20 cellular contexts compared by ENCODE assay signal in the genomic region with DNA sequence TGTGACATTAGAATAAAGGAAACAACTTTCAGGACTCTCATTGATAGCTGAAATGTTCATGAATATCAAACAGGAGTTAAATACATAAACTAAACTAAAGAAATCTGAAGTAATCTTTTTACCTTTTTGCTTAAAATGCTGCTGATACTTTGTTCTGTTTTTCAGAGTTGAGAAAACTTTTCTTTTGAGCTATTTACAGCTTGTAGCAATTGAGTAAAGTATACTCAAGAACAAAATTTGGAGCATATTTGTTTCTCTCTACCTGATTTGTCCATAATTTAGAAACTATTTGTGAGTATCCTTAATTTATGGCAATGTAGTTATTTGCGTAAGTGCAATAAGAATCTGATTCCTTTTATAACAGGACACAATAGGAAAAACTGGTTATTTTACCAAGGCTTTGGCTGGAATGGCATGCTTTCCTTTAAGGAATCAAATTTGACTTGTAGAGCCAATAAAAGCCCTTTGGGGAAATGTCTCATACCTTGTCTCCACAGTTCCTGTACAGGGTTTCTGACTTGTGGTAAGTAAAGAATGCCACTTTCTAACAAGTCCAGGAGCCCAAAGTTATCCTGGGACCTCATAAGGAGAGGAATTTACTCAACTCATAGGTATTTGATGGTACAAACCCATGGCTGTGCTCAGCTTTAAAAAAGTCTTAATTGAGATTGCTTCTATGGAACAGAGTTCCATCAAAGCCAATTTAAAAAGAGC.
"Had no signal": no experiment of that assay in that cellular context is flagged by ENCODE, and none has a peak within 500 bp of the region (broad histone marks: within the 10 kb centered on the region; RNA-seq: fewer than 3 reads in every experiment).

No MANE protein-coding gene starts in this region.

- H3K4me3 Mint-ChIP-seq: activated CD4-positive, alpha-beta memory T cell treated with anti-CD3 and anti-CD28 coated beads, Interleukin-2, amount 10 ng/mL, durations not matched to agents 7 days and 5 days; activated naive CD4-positive, alpha-beta T cell treated with anti-CD3 and anti-CD28 coated beads for 36 hours; activated naive CD8-positive, alpha-beta T cell treated with anti-CD3 and anti-CD28 coated beads, Interleukin-2, amount 10 ng/mL, durations not matched to agents 7 days and 5 days; activated T-cell treated with anti-CD3 and anti-CD28 coated beads, Interleukin-2, amount 50 U/mL, for 72 hours; natural killer cell treated with Interleukin-12 subunit alpha and Interleukin-12 subunit beta and Interleukin-15 and Interleukin-18, amount 100 ng/mL, for 72 hours; type B pancreatic cell had no signal

- H3K27me3 Mint-ChIP-seq: activated CD4-positive, alpha-beta memory T cell treated with anti-CD3 and anti-CD28 coated beads, Interleukin-2, amount 10 ng/mL, durations not matched to agents 7 days and 5 days; activated naive CD8-positive, alpha-beta T cell treated with anti-CD3 and anti-CD28 coated beads, Interleukin-2, amount 10 ng/mL, durations not matched to agents 7 days and 5 days; natural killer cell treated with Interleukin-12 subunit alpha and Interleukin-12 subunit beta and Interleukin-15 and Interleukin-18, amount 100 ng/mL, for 72 hours; progenitor cell of endocrine pancreas; type B pancreatic cell had no signal

- H3K36me3 ChIP-seq: right atrium auricular region, vagina had no signal

- H3K27ac ChIP-seq: hepatocyte, right atrium auricular region, thoracic aorta, vagina had no signal

- H3K9me3 Mint-ChIP-seq: natural killer cell treated with Interleukin-12 subunit alpha and Interleukin-12 subunit beta and Interleukin-15 and Interleukin-18, amount 100 ng/mL, for 72 hours; type B pancreatic cell had no signal

- H3K27ac Mint-ChIP-seq: activated CD4-positive, alpha-beta memory T cell treated with anti-CD3 and anti-CD28 coated beads, Interleukin-2, amount 10 ng/mL, durations not matched to agents 7 days and 5 days; activated naive CD4-positive, alpha-beta T cell treated with anti-CD3 and anti-CD28 coated beads for 36 hours; activated naive CD8-positive, alpha-beta T cell treated with anti-CD3 and anti-CD28 coated beads, Interleukin-2, amount 10 ng/mL, durations not matched to agents 7 days and 5 days; activated T-cell treated with anti-CD3 and anti-CD28 coated beads, Interleukin-2, amount 50 U/mL, for 72 hours; natural killer cell treated with Interleukin-12 subunit alpha and Interleukin-12 subunit beta and Interleukin-15 and Interleukin-18, amount 100 ng/mL, for 72 hours; progenitor cell of endocrine pancreas; type B pancreatic cell had no signal

- H3K27me3 ChIP-seq: hepatocyte, right atrium auricular region, vagina had no signal

- DNase-seq: activated CD4-positive, alpha-beta memory T cell treated with anti-CD3 and anti-CD28 coated beads, Interleukin-2, amount 10 ng/mL, durations not matched to agents 7 days and 5 days; activated CD4-positive, alpha-beta T cell treated with anti-CD3 and anti-CD28 coated beads for 48 hours; activated effector memory CD4-positive, alpha-beta T cell treated with Interleukin-2 at 50 U/mL for 16 hours; activated naive CD4-positive, alpha-beta T cell treated with anti-CD3 and anti-CD28 coated beads for 36 hours; activated naive CD8-positive, alpha-beta T cell treated with anti-CD3 and anti-CD28 coated beads, Interleukin-2, amount 10 ng/mL, durations not matched to agents 7 days and 5 days; activated T-cell treated with anti-CD3 and anti-CD28 coated beads, Interleukin-2, amount 50 U/mL, for 72 hours; amniotic stem cell; erythroblast; foreskin melanocyte; left ventricle myocardium superior; stimulated activated CD4-positive, alpha-beta T cell treated with anti-CD3 and anti-CD28 coated beads, Interleukin-4, amount 100 ng/mL, for 24 hours; stimulated activated naive CD4-positive, alpha-beta T cell treated with Interleukin-2 at 50 U/mL for 16 hours had no signal

- H3K4me3 ChIP-seq: hepatocyte, right atrium auricular region, thoracic aorta, vagina had no signal

- H3K4me1 Mint-ChIP-seq: activated CD4-positive, alpha-beta memory T cell treated with anti-CD3 and anti-CD28 coated beads, Interleukin-2, amount 10 ng/mL, durations not matched to agents 7 days and 5 days; activated naive CD8-positive, alpha-beta T cell treated with anti-CD3 and anti-CD28 coated beads, Interleukin-2, amount 10 ng/mL, durations not matched to agents 7 days and 5 days had no signal

- FAIRE-seq: endometrium had no signal

- ATAC-seq: activated T-cell treated with anti-CD3 and anti-CD28 coated beads, Interleukin-2, amount 50 U/mL, for 72 hours; left ventricle myocardium superior; natural killer cell treated with Interleukin-12 subunit alpha and Interleukin-12 subunit beta and Interleukin-15 and Interleukin-18, amount 100 ng/mL, for 72 hours had no signal

- H3K4me1 ChIP-seq: right atrium auricular region, vagina had no signal

- H3K9me3 ChIP-seq: thoracic aorta, vagina had no signal

- H3K36me3 Mint-ChIP-seq: activated naive CD8-positive, alpha-beta T cell treated with anti-CD3 and anti-CD28 coated beads, Interleukin-2, amount 10 ng/mL, durations not matched to agents 7 days and 5 days; natural killer cell treated with Interleukin-12 subunit alpha and Interleukin-12 subunit beta and Interleukin-15 and Interleukin-18, amount 100 ng/mL, for 72 hours had no signal
